In genomic region chr5:175115831-175116230, GRCh38 we compare ENCODE assay signal across 18 cellular contexts.
DNase-seq lines count a peak whose midpoint lies in the region; ATAC-seq and TF ChIP-seq lines count a peak whose summit lies in the region.
"Had no signal": no experiment of that assay in that cellular context is flagged by ENCODE, and none has a peak within 500 bp of the region (broad histone marks: within the 10 kb centered on the region; RNA-seq: fewer than 3 reads in every experiment).

No MANE protein-coding gene starts in this region.

- TF ChIP-seq POLR2A in esophagus muscularis mucosa (IDR thresholded peaks at IDR 0.05; ENCODE audit: low read depth), result no peak

- H2AK5ac ChIP-seq in neuronal stem cell (ENCODE audit: low read depth, low read length), result no peak overlapping the region

- DNase-seq in M059J (ENCODE audit: low read depth), result peak; percentile 21
- peak; percentile 74 for DNase-seq in esophagus muscularis mucosa (ENCODE audit: extremely low spot score)
- DNase-seq in neuronal stem cell (ENCODE audit: low spot score), result no peak
- DNase-seq in mucosa of gallbladder (ENCODE audit: low spot score), result no peak
- DNase-seq: Caco-2; CD4-positive, CD25-positive, alpha-beta regulatory T cell; CD8-positive, alpha-beta T cell; DMS153; DND-41; GDM1; GM23248; HFFc6 had no signal

- H3K14ac ChIP-seq in neuronal stem cell (ENCODE audit: low read length), result no peak overlapping the region

- no peak overlapping the region for H2BK15ac ChIP-seq in neuronal stem cell (ENCODE audit: low read length)

- no peak overlapping the region for H3K9ac ChIP-seq in neuronal stem cell (ENCODE audit: low read depth, low read length, poor library complexity)
- H3K9ac ChIP-seq: BLaER1, GM23248 had no signal

- H2AFZ ChIP-seq in neuronal stem cell (ENCODE audit: low read length), result no peak overlapping the region
- H2AFZ ChIP-seq: GM23248 had no signal

- no peak overlapping the region for H3K23ac ChIP-seq in neuronal stem cell (ENCODE audit: low read depth, low read length, poor library complexity)

- H3K27me3 ChIP-seq in esophagus muscularis mucosa, result peaks cover 0 to 6% (median 0%) of the 10 kb centered on the region in 4 donors
- H3K27me3 ChIP-seq in neuronal stem cell (ENCODE audit: control insufficient read depth in 3 of 3, insufficient read depth in 3 of 3, low read depth in 1 of 3, low read length in 3 of 3), result no peaks in the 10 kb centered on the region
- H3K27me3 ChIP-seq: BLaER1 had no signal

- no peaks in the 10 kb centered on the region for H3K4me1 ChIP-seq in esophagus muscularis mucosa
- peaks cover 0 to 6% of the 10 kb centered on the region in 2 donors for H3K4me1 ChIP-seq in neuronal stem cell (ENCODE audit: control insufficient read depth in 2 of 2, insufficient read depth in 1 of 2, low read depth in 1 of 2, low read length in 2 of 2)
- H3K4me1 ChIP-seq: BLaER1, Caco-2, HAP-1 had no signal

- no peak overlapping the region for H3K4ac ChIP-seq in neuronal stem cell (ENCODE audit: low read length)

- H4K91ac ChIP-seq in neuronal stem cell (ENCODE audit: low read depth, low read length, poor library complexity), result no peak overlapping the region

- H3K36me3 ChIP-seq in esophagus muscularis mucosa (no peaks in the 10 kb centered on the region), neuronal stem cell (replicated peaks in 1 of 2; ENCODE audit: control insufficient read depth in 2 of 2, insufficient read depth in 2 of 2, low read length in 2 of 2) (no peaks in the 10 kb centered on the region)
- H3K36me3 ChIP-seq: BLaER1, HAP-1 had no signal

- H3K4me2 ChIP-seq in neuronal stem cell (ENCODE audit: insufficient read depth, low read length, poor library complexity, severe bottlenecking), result no peak overlapping the region
- H3K4me2 ChIP-seq: BLaER1 had no signal

- H3K18ac ChIP-seq in neuronal stem cell (ENCODE audit: low read length), result no peak overlapping the region

- H3K27ac ChIP-seq in esophagus muscularis mucosa (replicated peaks in 1 of 4) (no peak overlapping the region), neuronal stem cell (replicated peaks; ENCODE audit: low read length) (no peak overlapping the region)
- H3K27ac ChIP-seq: BLaER1, C4-2B, GM23248 had no signal

- 64% methylated on average over 9 of the region's 9 CpGs for WGBS in esophagus muscularis mucosa
- WGBS in neuronal stem cell (ENCODE audit: extremely low coverage in 2 of 2, insufficient read length in 2 of 2, insufficient replicate concordance in 1 of 2), 2 donors, result no CpG with 5 or more reads among the region's 9 CpGs

- H3K9me3 ChIP-seq in esophagus muscularis mucosa (no peaks in the 10 kb centered on the region), neuronal stem cell (replicated peaks in 1 of 2; ENCODE audit: control insufficient read depth in 2 of 2, insufficient read depth in 1 of 2, low read depth in 1 of 2, low read length in 2 of 2) (no peaks in the 10 kb centered on the region)
- H3K9me3 ChIP-seq: Caco-2, HAP-1 had no signal

- TF ChIP-seq EP300 in esophagus muscularis mucosa (IDR thresholded peaks at IDR 0.05), result no peak

- no peak overlapping the region for H2BK5ac ChIP-seq in neuronal stem cell (ENCODE audit: low read length)

- H4K8ac ChIP-seq in neuronal stem cell (ENCODE audit: low read depth, low read length), result no peak overlapping the region

- H3K79me1 ChIP-seq in neuronal stem cell (ENCODE audit: low read depth, low read length), result no peaks in the 10 kb centered on the region

- no peak for TF ChIP-seq CTCF in esophagus muscularis mucosa (IDR thresholded peaks at IDR 0.05)

- ATAC-seq in HG03097 (IDR thresholded peaks at IDR 0.05; ENCODE audit: low FRiP score, unreplicated experiment) (no peak), HG03571 (IDR thresholded peaks at IDR 0.05; ENCODE audit: unreplicated experiment) (no peak)
- ATAC-seq: CD8-positive, alpha-beta T cell; GM12878 had no signal

- intact Hi-C loops in esophagus muscularis mucosa (cut with DNase I), result no loop called here

- H2BK120ac ChIP-seq in neuronal stem cell (ENCODE audit: low read depth, low read length), result no peak overlapping the region

- H3K4me3 ChIP-seq in esophagus muscularis mucosa, result no peak overlapping the region
- no peak overlapping the region for H3K4me3 ChIP-seq in neuronal stem cell (ENCODE audit: low read length in 2 of 2)
- H3K4me3 ChIP-seq: BLaER1, GM12878, GM23248, HAP-1 had no signal

- H2BK12ac ChIP-seq in neuronal stem cell (ENCODE audit: low read length), result peak overlapping the region; percentile 43

Comparison
In these comparisons a context has a peak if more than half of its experiments do, and no peak if none do; other contexts are left out.
1. DNase-seq: peak in M059J (single experiment) and esophagus muscularis mucosa (single experiment); none in neuronal stem cell (single experiment) and mucosa of gallbladder (single experiment).